Comparison of ENCODE assay signal across 1 cellular context in the genomic region with DNA sequence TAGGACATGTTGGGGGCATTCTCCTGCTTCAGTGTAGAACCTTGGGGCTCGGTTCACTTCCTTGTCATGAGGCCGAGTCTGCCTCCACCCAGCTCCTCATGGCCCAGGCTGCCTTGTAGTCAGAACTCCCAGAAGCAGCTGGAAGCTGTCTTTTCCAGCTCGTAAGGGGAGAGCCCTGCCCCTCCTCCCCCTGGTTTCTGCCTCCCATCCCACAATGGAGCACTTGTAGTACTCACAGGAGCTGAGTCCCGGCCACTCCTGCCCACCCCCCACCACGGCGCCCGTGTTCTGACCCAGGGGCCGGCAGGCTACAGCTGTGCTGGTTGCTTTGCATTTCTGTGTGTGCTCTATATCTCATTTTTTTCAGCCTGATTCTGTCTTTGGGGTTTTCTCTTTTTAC.
TF ChIP-seq lines count a peak whose summit lies in the region.

No MANE protein-coding gene starts in this region.

TF ChIP-seq in IMR-90, 13 proteins besides CTCF, POLR2A, EP300 and RAD21 (continued from another document):
- TF ChIP-seq, protein P1, sequence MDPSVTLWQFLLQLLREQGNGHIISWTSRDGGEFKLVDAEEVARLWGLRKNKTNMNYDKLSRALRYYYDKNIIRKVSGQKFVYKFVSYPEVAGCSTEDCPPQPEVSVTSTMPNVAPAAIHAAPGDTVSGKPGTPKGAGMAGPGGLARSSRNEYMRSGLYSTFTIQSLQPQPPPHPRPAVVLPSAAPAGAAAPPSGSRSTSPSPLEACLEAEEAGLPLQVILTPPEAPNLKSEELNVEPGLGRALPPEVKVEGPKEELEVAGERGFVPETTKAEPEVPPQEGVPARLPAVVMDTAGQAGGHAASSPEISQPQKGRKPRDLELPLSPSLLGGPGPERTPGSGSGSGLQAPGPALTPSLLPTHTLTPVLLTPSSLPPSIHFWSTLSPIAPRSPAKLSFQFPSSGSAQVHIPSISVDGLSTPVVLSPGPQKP (IDR thresholded peaks at IDR 0.05; ENCODE audit: borderline replicate concordance, low read depth, low read length), result no peak
